13 cellular contexts compared by ENCODE assay signal in genomic region chr2:224925066-224925821, GRCh38.
A peak's percentile ranks its signal among the peaks of the same experiment; 100 is the strongest.
DNase-seq lines count a peak whose midpoint lies in the region; ATAC-seq and TF ChIP-seq lines count a peak whose summit lies in the region.
"Had no signal": no experiment of that assay in that cellular context is flagged by ENCODE, and none has a peak within 500 bp of the region (broad histone marks: within the 10 kb centered on the region; RNA-seq: fewer than 3 reads in every experiment).

No MANE protein-coding gene starts in this region.

- in situ Hi-C loops in IMR-90 (cut with MboI; ENCODE audit: low sequenced_read_pairs) = no loop called here

- peaks cover 5% of the 10 kb centered on the region for H3K36me3 ChIP-seq in CD4-positive, alpha-beta memory T cell (ENCODE audit: insufficient read depth, low read length)
- H3K36me3 ChIP-seq in IMR-90 (ENCODE audit: control insufficient read depth, insufficient read depth, low read length) = no peaks in the 10 kb centered on the region
- no peaks in the 10 kb centered on the region for H3K36me3 ChIP-seq in sigmoid colon

- 100% methylated on average over 1 of the region's 3 CpGs; no CpG with 5 or more reads in 1 of the 2 experiments for WGBS in IMR-90 (ENCODE audit: extremely low coverage in 2 of 2, insufficient read length in 1 of 2), 2 experiments
- WGBS in sigmoid colon, 2 donors = 76 to 88% methylated on average over 3 of the region's 3 CpGs

- H3K23ac ChIP-seq in IMR-90 (ENCODE audit: low read depth, low read length) = no peak overlapping the region

- dilution Hi-C loops in IMR-90 (cut with HindIII; ENCODE audit: low sequenced_read_pairs, unreplicated experiment) = no loop called here

- H2AK9ac ChIP-seq in IMR-90 (replicated peaks; ENCODE audit: low read depth, low read length, poor library complexity) = no peak overlapping the region

- peak overlapping the region; percentile 92 to 99 (median 96) for H3K27ac Mint-ChIP-seq in CD4-positive, alpha-beta memory T cell
- H3K27ac Mint-ChIP-seq in effector memory CD8-positive, alpha-beta T cell = peak overlapping the region; percentile 93 to 94

- H3K9me3 Mint-ChIP-seq in CD4-positive, alpha-beta memory T cell = peaks cover 0 to 2% (median 0%) of the 10 kb centered on the region in 8 donors
- no peaks in the 10 kb centered on the region for H3K9me3 Mint-ChIP-seq in effector memory CD8-positive, alpha-beta T cell

- H3K4me3 ChIP-seq in CD4-positive, alpha-beta memory T cell (ENCODE audit: low read length in 2 of 2) = no peak overlapping the region
- no peak overlapping the region for H3K4me3 ChIP-seq in IMR-90 (ENCODE audit: insufficient read depth, low read depth, low read length)
- H3K4me3 ChIP-seq in sigmoid colon = no peak overlapping the region

- intact Hi-C loops in CD4-positive, alpha-beta memory T cell (cut with micrococcal nuclease) = loop anchor here (5.0 kb wide), 3 partner anchors 38 to 338 kb away; partner anchors contain the start of genes CUL3 and DOCK10
- intact Hi-C loops in IMR-90 (cut with micrococcal nuclease) = no loop called here
- intact Hi-C loops in sigmoid colon (cut with DNase I) = no loop called here

- H3K56ac ChIP-seq in IMR-90 (ENCODE audit: extremely low read depth, insufficient read depth, low read length) = no peak overlapping the region

- no peaks in the 10 kb centered on the region for H4K20me1 ChIP-seq in IMR-90 (ENCODE audit: insufficient read depth, low read length)

- H3K36me3 Mint-ChIP-seq in CD4-positive, alpha-beta memory T cell = peaks cover 27 to 54% of the 10 kb centered on the region in 2 donors
- peaks cover 39% of the 10 kb centered on the region for H3K36me3 Mint-ChIP-seq in effector memory CD8-positive, alpha-beta T cell (ENCODE audit: insufficient read depth)

- peak overlapping the region; percentile 63 for H3K27ac ChIP-seq in CD4-positive, alpha-beta memory T cell (ENCODE audit: low read depth, low read length)
- H3K27ac ChIP-seq in IMR-90 (ENCODE audit: insufficient read depth, low read length) = no peak overlapping the region
- no peak overlapping the region for H3K27ac ChIP-seq in sigmoid colon

- H3K27me3 ChIP-seq in CD4-positive, alpha-beta memory T cell (ENCODE audit: insufficient read depth, low read length) = no peaks in the 10 kb centered on the region
- H3K27me3 ChIP-seq in IMR-90 (ENCODE audit: control insufficient read depth, insufficient read depth, low read length) = no peaks in the 10 kb centered on the region
- H3K27me3 ChIP-seq in sigmoid colon = no peaks in the 10 kb centered on the region

- no peak overlapping the region for H2AK5ac ChIP-seq in IMR-90 (ENCODE audit: low read depth, low read length)

- no peak overlapping the region for H4K8ac ChIP-seq in IMR-90 (ENCODE audit: low read depth in 2 of 2, low read length in 2 of 2)

- H2BK15ac ChIP-seq in IMR-90 (ENCODE audit: low read depth, low read length) = 0 out of 3 replicates have a peak overlapping the region, but pooled peaks have one; percentile 33

- H2BK20ac ChIP-seq in IMR-90 (ENCODE audit: low read depth, low read length) = 0 out of 2 replicates have a peak overlapping the region, but pooled peaks have one; percentile 6

- TF ChIP-seq POLR2A in IMR-90 (IDR thresholded peaks at IDR 0.05; ENCODE audit: low read depth, low read length) = no peak
- TF ChIP-seq POLR2A in sigmoid colon (IDR thresholded peaks at IDR 0.05) = no peak

- TF ChIP-seq RAD21 in IMR-90 (IDR thresholded peaks at IDR 0.05; ENCODE audit: low read length) = no peak

- no peak overlapping the region for H2AFZ ChIP-seq in IMR-90 (replicated peaks; ENCODE audit: low read length, poor library complexity)

- H3K4ac ChIP-seq in IMR-90 (ENCODE audit: low read depth, low read length) = no peak overlapping the region

- peak overlapping the region; percentile 31; the same call in 1 of the 2 replicates for H4K5ac ChIP-seq in IMR-90 (ENCODE audit: low read depth, low read length)

- DNase-seq in CD4-positive, alpha-beta memory T cell = no peak
- DNase-seq in IMR-90 (no peak), NCI-H1930 (lab: John Stamatoyannopoulos, UW) (no peak), SW 1271 (lab: John Stamatoyannopoulos, UW) (no peak), GM10266 (ENCODE audit: extremely low spot score) (no peak), sigmoid colon (no peak)
- no peak for DNase-seq in effector memory CD8-positive, alpha-beta T cell
- DNase-seq: activated CD8-positive, alpha-beta memory T cell treated with anti-CD3 and anti-CD28 coated beads, Interleukin-2, amount 50 U/mL, for 48 hours; C1 segment of cervical spinal cord; effector CD8-positive, alpha-beta T cell; NCI-H2029; nucleus accumbens had no signal

- CTCF ChIA-PET in CD4-positive, alpha-beta memory T cell (lab: Charles Lee; ENCODE audit: partially characterized antibody) = interaction anchor here (0.8 to 10.0 kb wide), 3 partner anchors 39 to 77 kb away, joined by 3 to 92 read pairs (median 5); no protein-coding TSS in a partner anchor
- CTCF ChIA-PET in IMR-90 (lab: Yijun Ruan, JAX) = interaction anchor here (1.1 kb wide), 1 partner anchor 10 kb away, joined by 4 read pairs; no protein-coding TSS in a partner anchor

- no peaks in the 10 kb centered on the region for H3K9me3 ChIP-seq in CD4-positive, alpha-beta memory T cell (ENCODE audit: control insufficient read depth in 1 of 2, low read length in 2 of 2)
- H3K9me3 ChIP-seq in IMR-90 (ENCODE audit: control insufficient read depth, insufficient read depth, low read length) = no peaks in the 10 kb centered on the region
- no peaks in the 10 kb centered on the region for H3K9me3 ChIP-seq in sigmoid colon

- peak overlapping the region; percentile 44; the same call in 1 of the 2 replicates for H3K18ac ChIP-seq in IMR-90 (ENCODE audit: low read depth, low read length)

- POLR2A ChIA-PET in CD4-positive, alpha-beta memory T cell (lab: Charles Lee; ENCODE audit: partially characterized antibody) = interaction anchor here (2.5 to 11.0 kb wide), 2 partner anchors 20 to 76 kb away, joined by 14 to 279 read pairs; no protein-coding TSS in a partner anchor
- POLR2A ChIA-PET in IMR-90 (lab: Charles Lee; ENCODE audit: unreplicated experiment) = no interaction called here

- no peaks in the 10 kb centered on the region for H3K27me3 Mint-ChIP-seq in CD4-positive, alpha-beta memory T cell
- H3K27me3 Mint-ChIP-seq in effector memory CD8-positive, alpha-beta T cell = no peaks in the 10 kb centered on the region

- ATAC-seq in GM21447 (IDR thresholded peaks at IDR 0.05; ENCODE audit: unreplicated experiment) = peak; percentile 0
- ATAC-seq in IMR-90 (ENCODE audit: low read depth) = no peak
- ATAC-seq in effector memory CD8-positive, alpha-beta T cell (replicated peaks) = no peak

- BruUV-seq in IMR-90 (replicated peaks; lab: Mats Ljungman, UMichigan) = no TSS peak

- peaks cover 19 to 28% of the 10 kb centered on the region in 2 experiments; a peak in 3 of 4 replicates for H3K79me1 ChIP-seq in IMR-90 (ENCODE audit: low read depth in 1 of 2, low read length in 2 of 2)

- H2BK120ac ChIP-seq in IMR-90 (ENCODE audit: low read depth, low read length) = peak overlapping the region; percentile 7; the same call in 1 of the 2 replicates

- peak overlapping the region; percentile 36 for H2BK5ac ChIP-seq in IMR-90 (ENCODE audit: low read depth, low read length, poor library complexity, severe bottlenecking)

- no peak for TF ChIP-seq EP300 in sigmoid colon (IDR thresholded peaks at IDR 0.05)

- H3K4me1 Mint-ChIP-seq in CD4-positive, alpha-beta memory T cell = peaks cover 75 to 87% (median 78%) of the 10 kb centered on the region in 4 donors
- peaks cover 65 to 78% of the 10 kb centered on the region in 2 donors for H3K4me1 Mint-ChIP-seq in effector memory CD8-positive, alpha-beta T cell (ENCODE audit: low read depth in 2 of 2)

- no peak overlapping the region for H4K91ac ChIP-seq in IMR-90 (ENCODE audit: insufficient read depth, low read depth, low read length)

- peak overlapping the region; percentile 34; the same call in 1 of the 2 replicates for H3K4me2 ChIP-seq in IMR-90 (ENCODE audit: low read depth, low read length)

- peaks cover 9% of the 10 kb centered on the region for H3K9me1 ChIP-seq in IMR-90 (ENCODE audit: insufficient read depth, low read length)

- H3K4me1 ChIP-seq in CD4-positive, alpha-beta memory T cell (ENCODE audit: insufficient read depth, low read length) = peaks cover 90% of the 10 kb centered on the region
- H3K4me1 ChIP-seq in IMR-90 (ENCODE audit: control insufficient read depth, insufficient read depth, low read length) = peaks cover 19% of the 10 kb centered on the region
- H3K4me1 ChIP-seq in sigmoid colon = no peaks in the 10 kb centered on the region

- peak overlapping the region in 7 of 8 donors; percentile 7 to 76 (median 63) for H3K4me3 Mint-ChIP-seq in CD4-positive, alpha-beta memory T cell
- peak overlapping the region; percentile 56 to 71 for H3K4me3 Mint-ChIP-seq in effector memory CD8-positive, alpha-beta T cell

- H3K9ac ChIP-seq in IMR-90 (ENCODE audit: low read depth, low read length) = no peak overlapping the region

- no peak for TF ChIP-seq CTCF in IMR-90 (conservative IDR thresholded peaks at IDR 0.05; ENCODE audit: low read depth, low read length)
- no peak for TF ChIP-seq CTCF in GM10266 (IDR thresholded peaks at IDR 0.05; ENCODE audit: control insufficient read depth, insufficient read depth, low read depth, missing control alignments)
- no peak for TF ChIP-seq CTCF in sigmoid colon (IDR thresholded peaks at IDR 0.05)

- no peak overlapping the region for H3K14ac ChIP-seq in IMR-90 (replicated peaks; ENCODE audit: low read depth, low read length)

TF ChIP-seq in IMR-90, 13 proteins besides CTCF, POLR2A, EP300 and RAD21 (continues in another document):
- TF ChIP-seq MAFK (IDR thresholded peaks at IDR 0.05; ENCODE audit: low read depth, low read length) = no peak
- TF ChIP-seq RCOR1 (IDR thresholded peaks at IDR 0.05; ENCODE audit: insufficient replicate concordance, low read length) = no peak
- no peak for TF ChIP-seq NFE2L2 (IDR thresholded peaks at IDR 0.05; ENCODE audit: low read depth, low read length)
- no peak for TF ChIP-seq SMC3 (IDR thresholded peaks at IDR 0.05; ENCODE audit: low read depth, low read length)
- TF ChIP-seq MAZ (IDR thresholded peaks at IDR 0.05; ENCODE audit: borderline replicate concordance, low read depth, low read length) = no peak
- no peak for TF ChIP-seq BHLHE40 (IDR thresholded peaks at IDR 0.05; ENCODE audit: low read depth, low read length)
- TF ChIP-seq USF2 (IDR thresholded peaks at IDR 0.05; ENCODE audit: low read depth, low read length) = no peak
- TF ChIP-seq CEBPB (IDR thresholded peaks at IDR 0.05; ENCODE audit: low read depth, low read length) = no peak
- no peak for TF ChIP-seq CHD1 (IDR thresholded peaks at IDR 0.05; ENCODE audit: low read depth, low read length)
- TF ChIP-seq RFX5 (IDR thresholded peaks at IDR 0.05; ENCODE audit: low read depth, low read length) = no peak
- TF ChIP-seq FOS (IDR thresholded peaks at IDR 0.05; ENCODE audit: low read depth, low read length) = no peak
